ENCODE assay signal across 22 cellular contexts in the genomic region with DNA sequence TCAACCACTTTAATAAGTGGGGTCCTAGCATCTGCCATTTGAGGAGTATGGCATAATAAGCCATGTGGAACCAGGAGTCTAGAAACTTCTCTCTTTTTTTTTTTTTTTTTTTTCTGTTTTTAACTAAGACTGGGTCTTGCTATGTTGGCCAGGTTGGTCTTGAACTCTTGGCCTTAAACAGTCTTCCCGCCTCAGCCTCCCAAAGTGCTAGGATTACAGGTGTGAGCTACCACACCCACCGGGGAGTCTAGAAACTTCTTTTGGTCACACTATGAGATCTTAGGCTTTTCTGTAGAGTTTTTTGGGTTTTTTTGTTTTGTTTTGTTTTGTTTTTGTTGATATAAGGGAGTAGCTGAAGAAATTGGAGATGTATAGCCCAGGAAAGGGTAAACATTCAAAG. TPM values are rescaled to one million over a fixed set of nuclear protein-coding genes. Genes with fewer than 3 reads are reported as not detected.
DNase-seq lines count a peak whose midpoint lies in the region; ATAC-seq, FAIRE-seq and TF ChIP-seq lines count a peak whose summit lies in the region.
"Had no signal": no experiment of that assay in that cellular context is flagged by ENCODE, and none has a peak within 500 bp of the region (broad histone marks: within the 10 kb centered on the region; RNA-seq: fewer than 3 reads in every experiment).

No MANE protein-coding gene starts in this region.

- dilution Hi-C loops in endothelial cell of umbilical vein (cut with MboI; ENCODE audit: extremely low pct_ligation_motif_present, low sequenced_read_pairs): no loop called here

- H3K4me1 ChIP-seq in GM23248 (ENCODE audit: insufficient read depth) (peaks cover 34% of the 10 kb centered on the region), PC-3 (ENCODE audit: insufficient read depth, low read length) (peaks cover 14% of the 10 kb centered on the region), endothelial cell of umbilical vein (ENCODE audit: control insufficient read depth, extremely low read depth, insufficient read depth, low read length) (peaks cover 16% of the 10 kb centered on the region), smooth muscle cell (ENCODE audit: low read depth) (peaks cover 7% of the 10 kb centered on the region), endodermal cell (ENCODE audit: control insufficient read depth, insufficient read depth, low read length) (no peaks in the 10 kb centered on the region)

- in situ Hi-C loops in GM23248 (cut with MboI): no loop called here

- peaks cover 24% of the 10 kb centered on the region for H3K36me3 Mint-ChIP-seq in endodermal cell (ENCODE audit: low read depth)

- no peak for TF ChIP-seq POLR2A in endothelial cell of umbilical vein (IDR thresholded peaks at IDR 0.05; ENCODE audit: low read depth, low read length)

- H2AFZ ChIP-seq in GM23248 (no peak overlapping the region), PC-3 (ENCODE audit: low read length) (no peak overlapping the region), endothelial cell of umbilical vein (ENCODE audit: low read depth, low read length) (no peak overlapping the region), smooth muscle cell (ENCODE audit: low read depth) (no peak overlapping the region)

- TF ChIP-seq CTCF in PC-3 (conservative IDR thresholded peaks at IDR 0.05; ENCODE audit: low read depth, low read length) (no peak), endothelial cell of umbilical vein (IDR thresholded peaks at IDR 0.05; ENCODE audit: extremely low read depth in 1 of 2, insufficient read depth in 1 of 2, low read depth in 1 of 2, low read length in 2 of 2) (no peak), smooth muscle cell (IDR thresholded peaks at IDR 0.05; ENCODE audit: borderline replicate concordance, insufficient read depth, poor library complexity, severe bottlenecking) (no peak), endodermal cell (conservative IDR thresholded peaks at IDR 0.05) (no peak)

- no peak for ATAC-seq in PC-3
- ATAC-seq in HG03520 (IDR thresholded peaks at IDR 0.05; ENCODE audit: unreplicated experiment): no peak
- ATAC-seq: HCT116 had no signal

- H3F3A ChIP-seq in GM23248 (ENCODE audit: insufficient read depth): peaks cover 67% of the 10 kb centered on the region
- H3F3A ChIP-seq in PC-3 (ENCODE audit: low read length, unreplicated experiment): no peaks in the 10 kb centered on the region
- peaks cover 5% of the 10 kb centered on the region for H3F3A ChIP-seq in smooth muscle cell (ENCODE audit: low read depth)

- no peaks in the 10 kb centered on the region for H3K9me1 ChIP-seq in endothelial cell of umbilical vein (replicated peaks; ENCODE audit: control insufficient read depth, extremely low read depth, insufficient read depth, low read length)

- BruUV-seq in PC-3 (replicated peaks; lab: Mats Ljungman, UMichigan) (no TSS peak), endothelial cell of umbilical vein (replicated peaks; lab: Mats Ljungman, UMichigan) (no TSS peak)

- DNase-seq in GM23248 (no peak), PC-3 (no peak), endothelial cell of umbilical vein (ENCODE audit: low read depth, low spot score) (no peak), smooth muscle cell (lab: John Stamatoyannopoulos, UW; ENCODE audit: unreplicated experiment) (no peak), endodermal cell (no peak), caudate nucleus (lab: John Stamatoyannopoulos, UW) (no peak)
- DNase-seq: activated CD4-positive, alpha-beta T cell treated with anti-CD3 and anti-CD28 coated beads for 36 hours; activated gamma-delta T cell; central memory CD4-positive, alpha-beta T cell; COR-L47; effector CD4-positive, alpha-beta T cell; hypothalamus; kidney glomerular epithelial cell; NCI-H1930; nephron progenitor cell; small intestine; stimulated activated CD4-positive, alpha-beta T cell treated with anti-CD3 and anti-CD28 coated beads, Interleukin-4, amount 100 ng/mL, for 4 hours had no signal

- H3K27ac ChIP-seq in GM23248 (peak overlapping the region; percentile 81), PC-3 (ENCODE audit: low read length) (peak overlapping the region; percentile 88), endothelial cell of umbilical vein (ENCODE audit: insufficient read depth, low read depth, low read length) (peak overlapping the region; percentile 12), smooth muscle cell (ENCODE audit: low read depth) (peak overlapping the region; percentile 89), endodermal cell (ENCODE audit: low read depth, low read length) (no peak overlapping the region), caudate nucleus (ENCODE audit: low read depth, low read length) (no peak overlapping the region)
- H3K27ac ChIP-seq: RWPE1 had no signal

- H3K27me3 Mint-ChIP-seq in endodermal cell (ENCODE audit: insufficient read depth): no peaks in the 10 kb centered on the region
- H3K27me3 Mint-ChIP-seq: activated CD4-positive, alpha-beta T cell treated with anti-CD3 and anti-CD28 coated beads for 36 hours had no signal

- no peak overlapping the region for H3K4me3 Mint-ChIP-seq in endodermal cell
- H3K4me3 Mint-ChIP-seq: activated CD4-positive, alpha-beta T cell treated with anti-CD3 and anti-CD28 coated beads for 36 hours; IgD-negative memory B cell; nephron progenitor cell had no signal

- no peaks in the 10 kb centered on the region for H3K27me3 ChIP-seq in GM23248 (replicated peaks; ENCODE audit: insufficient read depth)
- H3K27me3 ChIP-seq in PC-3 (ENCODE audit: low read length): no peaks in the 10 kb centered on the region
- no peaks in the 10 kb centered on the region for H3K27me3 ChIP-seq in endothelial cell of umbilical vein (ENCODE audit: control insufficient read depth in 2 of 2, insufficient read depth in 2 of 2, low read length in 2 of 2)
- H3K27me3 ChIP-seq in smooth muscle cell (ENCODE audit: low read depth): no peaks in the 10 kb centered on the region
- H3K27me3 ChIP-seq in endodermal cell (ENCODE audit: control insufficient read depth, insufficient read depth, low read length, poor library complexity, severe bottlenecking): no peaks in the 10 kb centered on the region

- H3K27ac Mint-ChIP-seq in endodermal cell: no peak overlapping the region
- H3K27ac Mint-ChIP-seq: IgD-negative memory B cell, nephron progenitor cell had no signal

- H3K9me2 ChIP-seq in GM23248 (ENCODE audit: insufficient read depth) (no peaks in the 10 kb centered on the region), PC-3 (replicated peaks; ENCODE audit: low read length) (no peaks in the 10 kb centered on the region)

- H3K36me3 ChIP-seq in GM23248 (ENCODE audit: low read depth) (peaks cover 25% of the 10 kb centered on the region; the same call in 1 of the 2 replicates), PC-3 (ENCODE audit: low read depth, low read length) (no peaks in the 10 kb centered on the region), endothelial cell of umbilical vein (ENCODE audit: control insufficient read depth in 2 of 2, extremely low read depth in 1 of 2, insufficient read depth in 2 of 2, low read length in 2 of 2) (peaks cover 3 to 12% of the 10 kb centered on the region in 2 experiments), smooth muscle cell (ENCODE audit: low read depth) (peaks cover 7% of the 10 kb centered on the region), endodermal cell (ENCODE audit: control insufficient read depth, insufficient read depth, low read length) (peaks cover 11% of the 10 kb centered on the region)

- H3K79me2 ChIP-seq in GM23248 (ENCODE audit: insufficient read depth) (peaks cover 100% of the 10 kb centered on the region), PC-3 (ENCODE audit: low read length) (no peaks in the 10 kb centered on the region), endothelial cell of umbilical vein (ENCODE audit: control insufficient read depth, insufficient read depth, low read length) (peaks cover 63% of the 10 kb centered on the region), smooth muscle cell (ENCODE audit: low read depth) (peaks cover 28% of the 10 kb centered on the region)

- H3K4me2 ChIP-seq in GM23248 (ENCODE audit: unreplicated experiment): peak overlapping the region; percentile 25
- H3K4me2 ChIP-seq in PC-3 (ENCODE audit: low read length): peak overlapping the region; percentile 22; the same call in 1 of the 2 replicates
- H3K4me2 ChIP-seq in endothelial cell of umbilical vein (ENCODE audit: insufficient read depth, low read length): no peak overlapping the region
- peak overlapping the region; percentile 41 for H3K4me2 ChIP-seq in smooth muscle cell

- intact Hi-C loops in PC-3 (cut with micrococcal nuclease) (no loop called here), endothelial cell of umbilical vein (cut with micrococcal nuclease) (no loop called here)

- H3K9me3 ChIP-seq in GM23248 (ENCODE audit: low read depth) (no peaks in the 10 kb centered on the region), PC-3 (ENCODE audit: low read length) (no peaks in the 10 kb centered on the region), endothelial cell of umbilical vein (replicated peaks; ENCODE audit: control insufficient read depth, insufficient read depth, low read length) (no peaks in the 10 kb centered on the region), smooth muscle cell (replicated peaks; ENCODE audit: low read depth) (no peaks in the 10 kb centered on the region), endodermal cell (ENCODE audit: control insufficient read depth, low read length) (no peaks in the 10 kb centered on the region)

- 98 to 100% methylated on average over 2 of the region's 2 CpGs for WGBS in GM23248 (ENCODE audit: low coverage in 1 of 2, low lambda C conversion rate in 2 of 2, missing lambda C conversion rate in 2 of 2), 2 experiments
- 96% methylated on average over 2 of the region's 2 CpGs for WGBS in smooth muscle cell (ENCODE audit: low lambda C conversion rate)
- WGBS in endodermal cell (ENCODE audit: insufficient coverage in 1 of 2, insufficient read length in 1 of 2), 2 experiments: 97 to 100% methylated on average over 1 to 2 of the region's 2 CpGs

- no peak for FAIRE-seq in endothelial cell of umbilical vein (lab: Jason Lieb, UNC)
- FAIRE-seq: small intestine, TTC549 had no signal

- POLR2A ChIA-PET in PC-3 (lab: Charles Lee; ENCODE audit: unreplicated experiment): no interaction called here
- POLR2A ChIA-PET in endothelial cell of umbilical vein (lab: Charles Lee): no interaction called here

- CTCF ChIA-PET in PC-3 (lab: Charles Lee) (no interaction called here), endothelial cell of umbilical vein (lab: Charles Lee) (interaction anchor here (1.1 to 1.2 kb wide), 2 partner anchors 9 to 21 kb away, joined by 3 to 6 read pairs; no protein-coding TSS in a partner anchor)

- H3K9me3 Mint-ChIP-seq in endodermal cell: no peaks in the 10 kb centered on the region
- H3K9me3 Mint-ChIP-seq: IgD-negative memory B cell had no signal

- H3K4me3 ChIP-seq in GM23248 (no peak overlapping the region), PC-3 (ENCODE audit: low read length) (no peak overlapping the region), endothelial cell of umbilical vein (replicated peaks in 1 of 3; ENCODE audit: insufficient read depth in 1 of 3, low read depth in 1 of 3, low read length in 3 of 3) (no peak overlapping the region), smooth muscle cell (no peak overlapping the region), endodermal cell (ENCODE audit: low read length) (no peak overlapping the region)

- H3K9ac ChIP-seq in GM23248: peak overlapping the region; percentile 38; the same call in 1 of the 2 replicates
- H3K9ac ChIP-seq in PC-3 (ENCODE audit: low read length): peak overlapping the region; percentile 41; the same call in 1 of the 2 replicates
- no peak overlapping the region for H3K9ac ChIP-seq in endothelial cell of umbilical vein (replicated peaks; ENCODE audit: extremely low read depth, insufficient read depth, low read length)
- H3K9ac ChIP-seq in smooth muscle cell (ENCODE audit: low read depth): peak overlapping the region; percentile 22
- no peak overlapping the region for H3K9ac ChIP-seq in endodermal cell (ENCODE audit: extremely low read depth, low read length, poor library complexity, severe bottlenecking)

- H4K20me1 ChIP-seq in GM23248 (ENCODE audit: insufficient read depth) (no peaks in the 10 kb centered on the region), PC-3 (ENCODE audit: low read length) (no peaks in the 10 kb centered on the region), endothelial cell of umbilical vein (replicated peaks; ENCODE audit: control insufficient read depth, extremely low read depth, insufficient read depth, low read length) (no peaks in the 10 kb centered on the region), smooth muscle cell (ENCODE audit: low read depth) (no peaks in the 10 kb centered on the region)

- peaks cover 9% of the 10 kb centered on the region for H3K4me1 Mint-ChIP-seq in endodermal cell

RNA-seq across cellular contexts. Expression of gene ZBTB38, which starts 52.9 kb away (rescaled TPM):
- total RNA-seq in GM23248 (2014; rRNA removed; shearing (Covaris generic)): 159 and 175 TPM in 2 replicates
- 107 and 112 TPM in 2 replicates for polyA plus RNA-seq in GM23248 (2016; fragmentation: Nextera tagmentation; extraction: Ambion mirVana)
- 17.0 and 19.6 TPM in 2 replicates for total RNA-seq in PC-3 (2014; rRNA removed)
- total RNA-seq in endothelial cell of umbilical vein: 83.4 and 85.2 TPM in 2 replicates
- 25.5 and 31.1 TPM in 2 replicates for polyA plus RNA-seq in endothelial cell of umbilical vein
- polyA plus RNA-seq in endothelial cell of umbilical vein (2011; cell fraction: cytosol; rRNA removed): 30.2 and 30.5 TPM in 2 replicates
- polyA plus RNA-seq in endothelial cell of umbilical vein (2011; cell fraction: nucleus; rRNA removed): 57.4 and 59.3 TPM in 2 replicates
- 58.5 and 77.2 TPM in 2 replicates for polyA plus RNA-seq in endothelial cell of umbilical vein (2012)
- polyA minus RNA-seq in endothelial cell of umbilical vein: 130 and 159 TPM in 2 replicates
- polyA minus RNA-seq in endothelial cell of umbilical vein (2011; cell fraction: cytosol; rRNA and poly(A)+ RNA removed): 30.9 TPM
- polyA minus RNA-seq in endothelial cell of umbilical vein (2011; cell fraction: nucleus; rRNA and poly(A)+ RNA removed): 158 and 229 TPM in 2 replicates
- total RNA-seq in smooth muscle cell: 68.0 and 108 TPM in 2 replicates
- polyA plus RNA-seq in smooth muscle cell: 21.7 and 22.2 TPM in 2 replicates
- 10 to 100 TPM; 27.3 to 28.2 TPM for total RNA-seq in endodermal cell
- polyA plus RNA-seq in endodermal cell (2013, experiment 1 of 2): 19.0 TPM
- polyA plus RNA-seq in endodermal cell (2013, experiment 2 of 2): 17.6 TPM

Comparison
In these comparisons a context has a peak if more than half of its experiments do, and no peak if none do; other contexts are left out.
1. H3K27ac ChIP-seq: peak in GM23248 (single experiment), PC-3 (single experiment), endothelial cell of umbilical vein (single experiment) and smooth muscle cell (single experiment); none in endodermal cell (single experiment) and caudate nucleus (single experiment).
2. H3K9ac ChIP-seq: peak in GM23248 (single experiment), PC-3 (single experiment) and smooth muscle cell (single experiment); none in endothelial cell of umbilical vein (single experiment) and endodermal cell (single experiment).